Comparison of ENCODE assay signal across 8 cellular contexts in the genomic region with DNA sequence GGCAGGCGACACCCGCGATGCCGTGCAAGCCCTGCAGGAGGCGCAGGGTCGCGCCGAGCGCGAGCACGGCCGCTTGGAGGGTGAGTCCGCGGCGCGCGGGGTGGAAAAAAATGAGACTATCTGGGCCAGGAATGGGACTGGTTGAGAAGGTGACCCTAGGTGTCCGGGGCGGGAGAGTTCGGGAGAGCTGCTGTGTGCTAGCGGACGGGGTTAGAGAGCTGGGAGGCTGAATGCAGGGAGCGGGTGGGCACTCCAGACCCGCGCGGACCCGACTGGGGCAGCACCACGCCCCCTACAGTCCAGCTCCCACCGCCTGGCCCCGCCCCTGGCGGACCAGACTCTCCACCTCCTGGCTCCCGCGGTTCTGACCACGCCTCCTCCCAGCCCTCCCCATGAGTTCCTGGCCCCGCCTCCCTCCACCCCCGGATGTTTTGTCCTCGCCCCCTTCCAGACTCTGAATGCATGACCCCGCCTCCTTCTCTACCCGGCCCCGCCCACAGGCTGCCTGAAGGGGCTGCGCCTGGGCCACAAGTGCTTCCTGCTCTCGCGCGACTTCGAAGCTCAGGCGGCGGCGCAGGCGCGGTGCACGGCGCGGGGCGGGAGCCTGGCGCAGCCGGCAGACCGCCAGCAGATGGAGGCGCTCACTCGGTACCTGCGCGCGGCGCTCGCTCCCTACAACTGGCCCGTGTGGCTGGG. TPM values are rescaled to one million over a fixed set of nuclear protein-coding genes. Genes with fewer than 3 reads are reported as not detected.
DNase-seq lines count a peak whose midpoint lies in the region; ATAC-seq and TF ChIP-seq lines count a peak whose summit lies in the region.

No MANE protein-coding gene starts in this region.

- peak overlapping the region; percentile 5 for H3K9ac ChIP-seq in endocrine pancreas (ENCODE audit: control insufficient read depth, insufficient read depth, low read length)

- H3K27ac ChIP-seq in AG04450 (ENCODE audit: low read depth, low read length): peak overlapping the region; percentile 52

- H3K4me3 ChIP-seq in AG04450 (ENCODE audit: low read depth, low read length): peak overlapping the region; percentile 83
- H3K4me3 ChIP-seq in endocrine pancreas (ENCODE audit: control insufficient read depth, insufficient read depth, low read length): no peak overlapping the region

- DNase-seq in AG04450 (ENCODE audit: low read depth, low spot score): peak; percentile 99
- peak; percentile 93 for DNase-seq in NCI-H82 treated with DMSO at 0.1 percent for 48 hours (lab: John Stamatoyannopoulos, UW; ENCODE audit: unreplicated experiment)
- peak; percentile 94 for DNase-seq in activated CD8-positive, alpha-beta memory T cell treated with anti-CD3 and anti-CD28 coated beads, Interleukin-2, amount 50 U/mL, for 1 hour (ENCODE audit: extremely low read depth)
- DNase-seq in mesenteric fat pad (ENCODE audit: low spot score): peak; percentile 98
- peak; percentile 89 for DNase-seq in stimulated activated CD8-positive, alpha-beta memory T cell treated with anti-CD3 and anti-CD28 coated beads, Interleukin-12 subunit alpha, Interleukin-12 subunit beta, amount 100 ng/mL, for 4 hours (ENCODE audit: low read depth)

- H3K36me3 ChIP-seq in endocrine pancreas (ENCODE audit: control insufficient read depth, insufficient read depth, low read length): no peaks in the 10 kb centered on the region

- CTCF ChIA-PET in AG04450 (lab: Charles Lee): interaction anchor here (0.6 to 2.1 kb wide), 43 partner anchors 8 to 1209 kb away, joined by 3 to 29 read pairs (median 4); partner anchors contain the start of genes ACP4 and VRK3

- POLR2A ChIA-PET in AG04450 (lab: Yijun Ruan, JAX): interaction anchor here (0.5 to 1.5 kb wide), 7 partner anchors 9 to 338 kb away, joined by 3 to 15 read pairs (median 3); no protein-coding TSS in a partner anchor

- H3K9me3 ChIP-seq in AG04450 (ENCODE audit: control insufficient read depth, insufficient read depth, low read length) (no peaks in the 10 kb centered on the region; the same call in 1 of the 2 replicates), endocrine pancreas (ENCODE audit: control insufficient read depth, low read length) (no peaks in the 10 kb centered on the region)

- H3K27me3 ChIP-seq in AG04450 (ENCODE audit: control insufficient read depth, insufficient read depth, low read length) (no peaks in the 10 kb centered on the region), endocrine pancreas (ENCODE audit: control insufficient read depth, insufficient read depth, low read length) (no peaks in the 10 kb centered on the region)

- no peaks in the 10 kb centered on the region for H3K4me1 ChIP-seq in endocrine pancreas (ENCODE audit: control insufficient read depth, insufficient read depth, low read length)

- ATAC-seq in GM19023 (IDR thresholded peaks at IDR 0.05; ENCODE audit: unreplicated experiment): peak; percentile 56
- peak; percentile 53 for ATAC-seq in HG03457 (IDR thresholded peaks at IDR 0.05; ENCODE audit: unreplicated experiment)

- TF ChIP-seq CTCF in AG04450 (IDR thresholded peaks at IDR 0.05; ENCODE audit: low read depth, low read length): peak; percentile 78

RNA-seq across cellular contexts. Expression of gene CLEC11A, which starts 1.5 kb away (rescaled TPM):
- 43.9 and 64.1 TPM in 2 replicates for polyA plus RNA-seq in AG04450 (2011; rRNA removed)
- 8.5 and 10.2 TPM in 2 replicates for polyA minus RNA-seq in AG04450 (2011; rRNA and poly(A)+ RNA removed)
- 13.2 TPM for total RNA-seq in mesenteric fat pad

RNA-seq across cellular contexts. Expression of gene SHANK1, which starts 5.1 kb away (rescaled TPM):
- polyA plus RNA-seq in AG04450 (2011; rRNA removed): 2.4 and 3.5 TPM in 2 replicates
- polyA minus RNA-seq in AG04450 (2011; rRNA and poly(A)+ RNA removed): 3.5 and 9.2 TPM in 2 replicates
- total RNA-seq in mesenteric fat pad: 0.74 TPM

RNA-seq across cellular contexts. Expression of gene GPR32, which starts 45.6 kb away (rescaled TPM):
- not detected in 2 replicates for polyA plus RNA-seq in AG04450 (2011; rRNA removed)
- polyA minus RNA-seq in AG04450 (2011; rRNA and poly(A)+ RNA removed): not detected in 2 replicates
- total RNA-seq in mesenteric fat pad: not detected
